Comparison of ENCODE assay signal across 13 cellular contexts in genomic region chr5:14183187-14183939, GRCh38. TPM values are rescaled to one million over a fixed set of nuclear protein-coding genes. Genes with fewer than 3 reads are reported as not detected.
DNase-seq lines count a peak whose midpoint lies in the region; ATAC-seq and TF ChIP-seq lines count a peak whose summit lies in the region.
"Had no signal": no experiment of that assay in that cellular context is flagged by ENCODE, and none has a peak within 500 bp of the region (broad histone marks: within the 10 kb centered on the region; RNA-seq: fewer than 3 reads in every experiment).

No MANE protein-coding gene starts in this region.

- CTCF ChIA-PET in MCF 10A (lab: Yijun Ruan, JAX) = interaction anchor here (0.6 to 1.5 kb wide), 10 partner anchors 10 to 484 kb away, joined by 3 to 8 read pairs (median 3); no protein-coding TSS in a partner anchor

- peaks cover 7% of the 10 kb centered on the region for H3K36me3 Mint-ChIP-seq in MCF 10A (ENCODE audit: insufficient read depth, unreplicated experiment)
- H3K36me3 Mint-ChIP-seq: activated CD4-positive, alpha-beta memory T cell treated with anti-CD3 and anti-CD28 coated beads for 36 hours; activated naive CD4-positive, alpha-beta T cell treated with anti-CD3 and anti-CD28 coated beads, Interleukin-2, amount 50 U/mL, for 72 hours had no signal

- no peak overlapping the region for H3K27ac ChIP-seq in BLaER1 treated with 17β-estradiol and CSF1 and Interleukin-3, amounts not matched to agents 10 nM and 100 nM
- peak overlapping the region; percentile 14 to 38 for H3K27ac ChIP-seq in right atrium auricular region

- intact Hi-C loops in MCF 10A (cut with micrococcal nuclease) = no loop called here
- intact Hi-C loops in sciatic nerve (cut with DNase I) = loop anchor here (10.0 kb wide), 1 partner anchor 81 kb away; no protein-coding TSS in a partner anchor

- H4K20me1 ChIP-seq in BLaER1 treated with 17β-estradiol and CSF1 and Interleukin-3, amounts not matched to agents 10 nM and 100 nM = peaks cover 86 to 100% (median 100%) of the 10 kb centered on the region in 11 experiments

- H3K4me3 ChIP-seq in BLaER1 treated with 17β-estradiol and CSF1 and Interleukin-3, amounts not matched to agents 10 nM and 100 nM = no peak overlapping the region
- no peak overlapping the region for H3K4me3 ChIP-seq in right atrium auricular region

- peak overlapping the region; percentile 49 for H3K4me3 Mint-ChIP-seq in MCF 10A (ENCODE audit: unreplicated experiment)
- H3K4me3 Mint-ChIP-seq: activated CD4-positive, alpha-beta memory T cell treated with anti-CD3 and anti-CD28 coated beads for 36 hours; B cell; effector memory CD8-positive, alpha-beta T cell had no signal

- peak overlapping the region in 7 of 11 experiments; percentile 3 to 49 (median 25); a peak in 7 of 22 replicates for H3K4me2 ChIP-seq in BLaER1 treated with 17β-estradiol and CSF1 and Interleukin-3, amounts not matched to agents 10 nM and 100 nM

- H3K9me3 Mint-ChIP-seq in MCF 10A (ENCODE audit: unreplicated experiment) = no peaks in the 10 kb centered on the region
- H3K9me3 Mint-ChIP-seq: activated CD4-positive, alpha-beta memory T cell treated with anti-CD3 and anti-CD28 coated beads for 36 hours; activated naive CD4-positive, alpha-beta T cell treated with anti-CD3 and anti-CD28 coated beads, Interleukin-2, amount 50 U/mL, for 72 hours; effector memory CD8-positive, alpha-beta T cell had no signal

- DNase-seq in MCF 10A (ENCODE audit: unreplicated experiment) = no peak
- DNase-seq in right atrium auricular region (ENCODE audit: low spot score) = no peak
- no peak for DNase-seq in sciatic nerve (ENCODE audit: low spot score)
- DNase-seq in NCI-H1048 (lab: John Stamatoyannopoulos, UW) = no peak
- DNase-seq in LoVo (ENCODE audit: low spot score) = no peak
- DNase-seq in DMS153 treated with DMSO at 0.1 percent for 48 hours (lab: John Stamatoyannopoulos, UW; ENCODE audit: unreplicated experiment) = no peak
- DNase-seq: activated CD4-positive, alpha-beta memory T cell treated with anti-CD3 and anti-CD28 coated beads for 36 hours; effector memory CD8-positive, alpha-beta T cell; NCI-H1092 had no signal

- POLR2A ChIA-PET in MCF 10A (lab: Yijun Ruan, JAX) = interaction anchor here (0.7 to 5.2 kb wide), 14 partner anchors 9 to 472 kb away, joined by 3 to 63 read pairs (median 4); no protein-coding TSS in a partner anchor

- peaks cover 47 to 69% (median 59%) of the 10 kb centered on the region in 10 experiments for H3K4me1 ChIP-seq in BLaER1 treated with 17β-estradiol and CSF1 and Interleukin-3, amounts not matched to agents 10 nM and 100 nM
- H3K4me1 ChIP-seq in right atrium auricular region = peaks cover 0 to 79% of the 10 kb centered on the region in 2 donors

- peak overlapping the region in 1 of 11 experiments; percentile 7; a peak in 1 of 22 replicates for H3K9ac ChIP-seq in BLaER1 treated with 17β-estradiol and CSF1 and Interleukin-3, amounts not matched to agents 10 nM and 100 nM

- no peaks in the 10 kb centered on the region for H3K27me3 Mint-ChIP-seq in MCF 10A (ENCODE audit: insufficient read depth, unreplicated experiment)
- H3K27me3 Mint-ChIP-seq: activated CD4-positive, alpha-beta memory T cell treated with anti-CD3 and anti-CD28 coated beads for 36 hours; B cell had no signal

- peaks cover 61% of the 10 kb centered on the region for H3K4me1 Mint-ChIP-seq in MCF 10A (ENCODE audit: insufficient read depth, unreplicated experiment)

- ATAC-seq in sciatic nerve = peak; percentile 79
- no peak for ATAC-seq in HG03469 (IDR thresholded peaks at IDR 0.05; ENCODE audit: unreplicated experiment)
- ATAC-seq: activated naive CD4-positive, alpha-beta T cell treated with anti-CD3 and anti-CD28 coated beads, Interleukin-2, amount 50 U/mL, for 72 hours; effector memory CD8-positive, alpha-beta T cell had no signal

- no peak for TF ChIP-seq CTCF in MCF 10A (IDR thresholded peaks at IDR 0.05; ENCODE audit: unreplicated experiment)
- no peak for TF ChIP-seq CTCF in right atrium auricular region (IDR thresholded peaks at IDR 0.05)

- H3K27ac Mint-ChIP-seq in MCF 10A (ENCODE audit: low read depth, unreplicated experiment) = peak overlapping the region; percentile 98
- H3K27ac Mint-ChIP-seq: activated CD4-positive, alpha-beta memory T cell treated with anti-CD3 and anti-CD28 coated beads for 36 hours; B cell; effector memory CD8-positive, alpha-beta T cell had no signal

- no peaks in the 10 kb centered on the region for H3K9me3 ChIP-seq in BLaER1 treated with 17β-estradiol and CSF1 and Interleukin-3, amounts not matched to agents 10 nM and 100 nM (replicated peaks in 1 of 11)
- no peaks in the 10 kb centered on the region for H3K9me3 ChIP-seq in right atrium auricular region

- H3K27me3 ChIP-seq in BLaER1 treated with 17β-estradiol and CSF1 and Interleukin-3, amounts not matched to agents 10 nM and 100 nM = no peaks in the 10 kb centered on the region
- no peaks in the 10 kb centered on the region for H3K27me3 ChIP-seq in right atrium auricular region

- BruUV-seq in MCF 10A (replicated peaks; lab: Mats Ljungman, UMichigan) = no TSS peak

- 0 out of 22 replicates have a peak, but pooled peaks cover 0 to 6% (median 0%) of the 10 kb centered on the region in 11 experiments for H3K36me3 ChIP-seq in BLaER1 treated with 17β-estradiol and CSF1 and Interleukin-3, amounts not matched to agents 10 nM and 100 nM
- no peaks in the 10 kb centered on the region for H3K36me3 ChIP-seq in right atrium auricular region

RNA-seq across cellular contexts. Expression of gene TRIO, which starts 40.2 kb away (rescaled TPM):
- 134 and 136 TPM in 2 replicates for total RNA-seq in MCF 10A (2022)
- 10 to 100 TPM; 51.6 to 67.0 TPM for total RNA-seq in right atrium auricular region
- 192 TPM for total RNA-seq in sciatic nerve

Comparison
In these comparisons a context has a peak if more than half of its experiments do, and no peak if none do; other contexts are left out.
1. H3K27ac ChIP-seq: peak in right atrium auricular region (2 of 2); none in BLaER1 treated with 17β-estradiol and CSF1 and Interleukin-3, amounts not matched to agents 10 nM and 100 nM (0 of 11).